Comparison of ENCODE assay signal across 27 cellular contexts in genomic region chr12:30836656-30837445, GRCh38.
DNase-seq lines count a peak whose midpoint lies in the region; ATAC-seq and TF ChIP-seq lines count a peak whose summit lies in the region.
"Had no signal": no experiment of that assay in that cellular context is flagged by ENCODE, and none has a peak within 500 bp of the region (broad histone marks: within the 10 kb centered on the region; RNA-seq: fewer than 3 reads in every experiment).

No MANE protein-coding gene starts in this region.

- no peaks in the 10 kb centered on the region for H3K9me2 ChIP-seq in HCT116 (ENCODE audit: insufficient read depth)

- peaks cover 15% of the 10 kb centered on the region for H3K4me1 Mint-ChIP-seq in Calu3 (ENCODE audit: low read depth, unreplicated experiment)
- H3K4me1 Mint-ChIP-seq: IgD-negative memory B cell had no signal

- BruUV-seq in Calu3 (replicated peaks; lab: Mats Ljungman, UMichigan) (no TSS peak), HCT116 (replicated peaks; lab: Mats Ljungman, UMichigan) (no TSS peak), mammary epithelial cell (replicated peaks; lab: Mats Ljungman, UMichigan) (no TSS peak)

- POLR2A ChIA-PET in HCT116 (lab: Charles Lee), result no interaction called here

- H3K36me3 ChIP-seq in HCT116 (ENCODE audit: control insufficient read depth in 1 of 2, insufficient read depth in 2 of 2, low read length in 2 of 2), result no peaks in the 10 kb centered on the region
- H3K36me3 ChIP-seq in mammary epithelial cell (ENCODE audit: insufficient read depth, low read length), result no peaks in the 10 kb centered on the region

- in situ Hi-C loops in mammary epithelial cell (cut with MboI; ENCODE audit: low sequenced_read_pairs in 2 of 2), result no loop called here

- no peaks in the 10 kb centered on the region for H3K36me3 Mint-ChIP-seq in Calu3 (ENCODE audit: insufficient read depth, unreplicated experiment)
- H3K36me3 Mint-ChIP-seq: CD8-positive, alpha-beta T cell; IgD-negative memory B cell had no signal

- H3K27ac Mint-ChIP-seq in Calu3 (ENCODE audit: unreplicated experiment), result peak overlapping the region; percentile 21
- H3K27ac Mint-ChIP-seq: CD8-positive, alpha-beta T cell; HFFc6; T-helper 1 cell treated with Interleukin-12 subunit alpha and Interleukin-12 subunit beta and Interleukin-4 antibody, amounts not matched to agents 30 μg/mL and 1 μg/mL, for 36 hours had no signal

- H3K4me2 ChIP-seq in HCT116 (ENCODE audit: low read length), result peak overlapping the region; percentile 19
- H3K4me2 ChIP-seq in mammary epithelial cell (ENCODE audit: insufficient read depth, low read depth, low read length), result no peak overlapping the region
- H3K4me2 ChIP-seq: A549, KMS-11 had no signal

- no peak overlapping the region for H2AFZ ChIP-seq in HCT116 (ENCODE audit: low read depth, low read length, poor library complexity, severe bottlenecking)
- H2AFZ ChIP-seq in mammary epithelial cell (ENCODE audit: low read depth, low read length), result no peak overlapping the region

- DNase-seq in Calu3 (peak; percentile 39), HCT116 (ENCODE audit: low read depth, low spot score) (no peak), mammary epithelial cell (peak; percentile 73), foreskin keratinocyte (peak in 1 of 2 donors; percentile 80), NCI-H446 treated with DMSO at 0.1 percent for 48 hours (lab: John Stamatoyannopoulos, UW) (no peak), NCI-H2171 (lab: John Stamatoyannopoulos, UW) (no peak), substantia nigra (lab: John Stamatoyannopoulos, UW) (no peak), CD1c-positive myeloid dendritic cell (ENCODE audit: extremely low spot score) (no peak)
- DNase-seq: AML-193; C1 segment of cervical spinal cord; Caco-2; CD8-positive, alpha-beta T cell; DMS 273 treated with DMSO at 0.1 percent for 48 hours; DND-41; HFFc6; NCI-H1048; NCI-H1417; NCI-H1694 treated with DMSO at 0.1 percent for 48 hours; NCI-H2081 treated with DMSO at 0.1 percent for 48 hours; NCI-H2171 treated with DMSO at 0.1 percent for 48 hours; NCI-H345; RPMI8226; SHP77 had no signal

- WGBS in mammary epithelial cell (ENCODE audit: low coverage, missing lambda C conversion rate), result 28% methylated on average over 11 of the region's 12 CpGs

- dilution Hi-C loops in mammary epithelial cell (cut with HindIII; ENCODE audit: low sequenced_read_pairs), result no loop called here

- no peak for TF ChIP-seq CTCF in Calu3 (IDR thresholded peaks at IDR 0.05; ENCODE audit: unreplicated experiment)
- TF ChIP-seq CTCF in HCT116 (IDR thresholded peaks at IDR 0.05 in 2 of 3, conservative IDR thresholded peaks at IDR 0.05 in 1 of 3; ENCODE audit: borderline replicate concordance in 1 of 3, insufficient read depth in 1 of 3, low read depth in 2 of 3, low read length in 2 of 3), result no peak
- no peak for TF ChIP-seq CTCF in mammary epithelial cell (conservative IDR thresholded peaks at IDR 0.05 in 1 of 2, IDR thresholded peaks at IDR 0.05 in 1 of 2; ENCODE audit: extremely low read depth in 1 of 2, insufficient read depth in 1 of 2, low read depth in 1 of 2, low read length in 2 of 2)
- no peak for TF ChIP-seq CTCF in foreskin keratinocyte (conservative IDR thresholded peaks at IDR 0.05)

- peaks cover 0 to 11% of the 10 kb centered on the region in 2 experiments; a peak in 2 of 4 replicates for H3K4me1 ChIP-seq in HCT116 (ENCODE audit: control insufficient read depth in 1 of 2, insufficient read depth in 2 of 2, low read length in 2 of 2)
- H3K4me1 ChIP-seq in mammary epithelial cell (ENCODE audit: insufficient read depth, low read length), result peaks cover 6% of the 10 kb centered on the region
- H3K4me1 ChIP-seq in foreskin keratinocyte, result no peaks in the 10 kb centered on the region
- H3K4me1 ChIP-seq: A549, Caco-2 had no signal

- no peak for TF ChIP-seq RAD21 in HCT116 (IDR thresholded peaks at IDR 0.05; ENCODE audit: low read depth)

- no peaks in the 10 kb centered on the region for H3K27me3 ChIP-seq in HCT116 (ENCODE audit: insufficient read depth, low read length)
- no peaks in the 10 kb centered on the region for H3K27me3 ChIP-seq in mammary epithelial cell (ENCODE audit: insufficient read depth, low read length)
- H3K27me3 ChIP-seq in foreskin keratinocyte, result peaks cover 32% of the 10 kb centered on the region

- RAD21 ChIA-PET in HCT116 (lab: Charles Lee; ENCODE audit: low non-redundant PET in 1 of 2, low total read pairs in 2 of 2, uncharacterized antibody in 2 of 2, unreplicated experiment in 2 of 2), result no interaction called here

- H3K27ac ChIP-seq in HCT116 (ENCODE audit: low read depth, low read length), result no peak overlapping the region
- no peak overlapping the region for H3K27ac ChIP-seq in mammary epithelial cell (ENCODE audit: insufficient read depth, low read depth, low read length)
- H3K27ac ChIP-seq in foreskin keratinocyte, result peak overlapping the region; percentile 60
- H3K27ac ChIP-seq in substantia nigra (ENCODE audit: low read depth, low read length, poor library complexity, severe bottlenecking), result no peak overlapping the region
- H3K27ac ChIP-seq: A549, KMS-11 had no signal

- peak; percentile 32 for ATAC-seq in HCT116
- peak; percentile 87 for ATAC-seq in foreskin keratinocyte
- ATAC-seq: CD8-positive, alpha-beta T cell had no signal

- H3K9me3 ChIP-seq in HCT116 (ENCODE audit: control insufficient read depth in 1 of 2, insufficient read depth in 1 of 2, low read depth in 1 of 2, low read length in 2 of 2) (no peaks in the 10 kb centered on the region), mammary epithelial cell (replicated peaks; ENCODE audit: insufficient read depth, low read length) (no peaks in the 10 kb centered on the region)
- H3K9me3 ChIP-seq: A549, Caco-2 had no signal

- no peaks in the 10 kb centered on the region for H4K20me1 ChIP-seq in HCT116 (ENCODE audit: insufficient read depth)
- H4K20me1 ChIP-seq in mammary epithelial cell (ENCODE audit: insufficient read depth, low read length), result no peaks in the 10 kb centered on the region

- intact Hi-C loops in Calu3 (cut with micrococcal nuclease; ENCODE audit: unreplicated experiment) (no loop called here), HCT116 (cut with micrococcal nuclease) (no loop called here), mammary epithelial cell (cut with micrococcal nuclease) (no loop called here)

- no peaks in the 10 kb centered on the region for H3K79me2 ChIP-seq in HCT116 (ENCODE audit: insufficient read depth, low read length)
- H3K79me2 ChIP-seq in mammary epithelial cell (ENCODE audit: insufficient read depth, low read length), result no peaks in the 10 kb centered on the region

- H3K9ac ChIP-seq in HCT116 (ENCODE audit: low read length) (no peak overlapping the region), mammary epithelial cell (ENCODE audit: insufficient read depth, low read length) (no peak overlapping the region)
- H3K9ac ChIP-seq: KMS-11 had no signal

- H3K27me3 Mint-ChIP-seq in Calu3 (ENCODE audit: unreplicated experiment), result peaks cover 12% of the 10 kb centered on the region

- CTCF ChIA-PET in Calu3 (lab: Charles Lee), result no interaction called here
- CTCF ChIA-PET in HCT116 (lab: Charles Lee), result no interaction called here
- CTCF ChIA-PET in mammary epithelial cell (lab: Charles Lee; ENCODE audit: low non-redundant PET), result no interaction called here

- no peak for TF ChIP-seq POLR2A in HCT116 (IDR thresholded peaks at IDR 0.05; ENCODE audit: borderline replicate concordance, extremely low read depth, insufficient read depth, insufficient read length)

- no peak overlapping the region for H3K4me3 Mint-ChIP-seq in Calu3 (ENCODE audit: low read depth, unreplicated experiment)
- H3K4me3 Mint-ChIP-seq: CD8-positive, alpha-beta T cell; HFFc6; IgD-negative memory B cell; T-helper 1 cell treated with Interleukin-12 subunit alpha and Interleukin-12 subunit beta and Interleukin-4 antibody, amounts not matched to agents 30 μg/mL and 1 μg/mL, for 36 hours had no signal

- peaks cover 8% of the 10 kb centered on the region for H3K9me3 Mint-ChIP-seq in Calu3 (ENCODE audit: low read depth, unreplicated experiment)
- H3K9me3 Mint-ChIP-seq: CD8-positive, alpha-beta T cell; HFFc6; T-helper 1 cell treated with Interleukin-12 subunit alpha and Interleukin-12 subunit beta and Interleukin-4 antibody, amounts not matched to agents 30 μg/mL and 1 μg/mL, for 36 hours had no signal

- H3K4me3 ChIP-seq in HCT116 (replicated peaks in 1 of 2; ENCODE audit: low read depth in 1 of 2, low read length in 2 of 2), result no peak overlapping the region
- H3K4me3 ChIP-seq in mammary epithelial cell (replicated peaks in 1 of 3; ENCODE audit: insufficient read depth in 1 of 3, low read depth in 2 of 3, low read length in 3 of 3), result no peak overlapping the region
- H3K4me3 ChIP-seq: A549 had no signal

TF ChIP-seq in HCT116, 20 proteins besides CTCF, POLR2A, EP300 and RAD21:
- no peak for TF ChIP-seq SIN3A (IDR thresholded peaks at IDR 0.05; ENCODE audit: low read depth)
- no peak for TF ChIP-seq CBX3 (IDR thresholded peaks at IDR 0.05; ENCODE audit: low read depth)
- TF ChIP-seq JUND (IDR thresholded peaks at IDR 0.05), result no peak
- no peak for TF ChIP-seq CEBPB (IDR thresholded peaks at IDR 0.05; ENCODE audit: low read depth)
- TF ChIP-seq YY1 (IDR thresholded peaks at IDR 0.05; ENCODE audit: extremely low read depth, insufficient replicate concordance, low read depth, low read length), result no peak
- peak; percentile 25; the same call in 1 of the 2 replicates for TF ChIP-seq FOSL1 (IDR thresholded peaks at IDR 0.05; ENCODE audit: low read depth)
- no peak for TF ChIP-seq TCF7L2 (IDR thresholded peaks at IDR 0.05; ENCODE audit: borderline replicate concordance, extremely low read depth, insufficient read depth, insufficient read length)
- TF ChIP-seq ATF3 (IDR thresholded peaks at IDR 0.05), result no peak

Comparison
In these comparisons a context has a peak if more than half of its experiments do, and no peak if none do; other contexts are left out.
1. DNase-seq: peak in Calu3 (single experiment) and mammary epithelial cell (single experiment); none in HCT116 (single experiment), NCI-H446 treated with DMSO at 0.1 percent for 48 hours (single experiment), NCI-H2171 (single experiment), substantia nigra (0 of 49) and CD1c-positive myeloid dendritic cell (single experiment).